In the genomic region with DNA sequence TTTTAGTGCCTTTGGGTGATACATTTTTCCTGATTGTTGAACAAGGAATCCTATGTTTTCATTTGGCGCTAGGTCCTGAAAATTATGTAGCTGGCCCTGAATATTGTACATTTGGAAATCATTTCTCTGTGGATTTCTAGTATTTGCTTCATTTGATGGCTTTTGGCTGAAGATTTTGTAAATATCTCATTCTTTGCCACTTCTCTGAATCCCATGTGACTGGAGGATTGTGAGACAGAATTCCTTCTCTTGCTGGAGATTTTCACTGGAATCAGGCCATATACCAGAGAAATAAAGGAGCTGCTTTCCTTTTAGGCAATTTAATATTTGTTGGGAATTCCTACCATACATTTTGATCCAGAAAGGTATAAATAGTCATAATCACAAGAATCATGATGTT, we compare ENCODE assay signal across 23 cellular contexts. TPM values are rescaled to one million over a fixed set of nuclear protein-coding genes. Genes with fewer than 3 reads are reported as not detected.
DNase-seq lines count a peak whose midpoint lies in the region; ATAC-seq, FAIRE-seq and TF ChIP-seq lines count a peak whose summit lies in the region.
"Had no signal": no experiment of that assay in that cellular context is flagged by ENCODE, and none has a peak within 500 bp of the region (broad histone marks: within the 10 kb centered on the region; RNA-seq: fewer than 3 reads in every experiment).

No MANE protein-coding gene starts in this region.

- no TSS peak for BruUV-seq in endothelial cell of umbilical vein (replicated peaks; lab: Mats Ljungman, UMichigan)

- TF ChIP-seq POLR2A in endothelial cell of umbilical vein (IDR thresholded peaks at IDR 0.05; ENCODE audit: low read depth, low read length) = no peak

- CTCF ChIA-PET in endothelial cell of umbilical vein (lab: Charles Lee) = interaction anchor here (0.8 to 2.4 kb wide), 7 partner anchors 10 to 872 kb away, joined by 3 to 24 read pairs (median 5); no protein-coding TSS in a partner anchor

- dilution Hi-C loops in endothelial cell of umbilical vein (cut with MboI; ENCODE audit: extremely low pct_ligation_motif_present, low sequenced_read_pairs) = no loop called here

- peak overlapping the region; percentile 6 for H3K27ac ChIP-seq in left ventricle myocardium inferior (replicated peaks)
- H3K27ac ChIP-seq in right atrium auricular region = no peak overlapping the region
- no peak overlapping the region for H3K27ac ChIP-seq in endothelial cell of umbilical vein (ENCODE audit: insufficient read depth, low read depth, low read length)
- no peak overlapping the region for H3K27ac ChIP-seq in right cardiac atrium (ENCODE audit: low read length)
- H3K27ac ChIP-seq in aorta (ENCODE audit: low read depth in 1 of 2, low read length in 2 of 2) = no peak overlapping the region
- H3K27ac ChIP-seq: Peyer's patch had no signal

- intact Hi-C loops in left ventricle myocardium inferior (cut with micrococcal nuclease) (no loop called here), endothelial cell of umbilical vein (cut with micrococcal nuclease) (loop anchor here (1.0 kb wide), 2 partner anchors 143 to 176 kb away; no protein-coding TSS in a partner anchor), right cardiac atrium (cut with DNase I) (loop anchor here in 3 of 4 donors (5.0 to 10.0 kb wide), 3 partner anchors 169 to 176 kb away; no protein-coding TSS in a partner anchor), aorta (cut with DNase I) (no loop called here)

- no peak overlapping the region for H2AFZ ChIP-seq in endothelial cell of umbilical vein (ENCODE audit: low read depth, low read length)

- H3K36me3 ChIP-seq in left ventricle myocardium inferior (no peaks in the 10 kb centered on the region), right atrium auricular region (no peaks in the 10 kb centered on the region), endothelial cell of umbilical vein (ENCODE audit: control insufficient read depth in 2 of 2, extremely low read depth in 1 of 2, insufficient read depth in 2 of 2, low read length in 2 of 2) (no peaks in the 10 kb centered on the region), aorta (ENCODE audit: control insufficient read depth in 1 of 2, insufficient read depth in 2 of 2, low read length in 1 of 2) (no peaks in the 10 kb centered on the region)
- H3K36me3 ChIP-seq: BE2C, Peyer's patch had no signal

- DNase-seq in left ventricle myocardium inferior (no peak), right atrium auricular region (ENCODE audit: low spot score) (no peak), endothelial cell of umbilical vein (ENCODE audit: low read depth, low spot score) (no peak), right cardiac atrium (no peak), aorta (no peak), NCI-H1092 (lab: John Stamatoyannopoulos, UW) (no peak), omental fat pad (ENCODE audit: low spot score) (no peak)
- DNase-seq: BE2C; DND-41; KG1; NCI-H1105; NCI-H2029; NCI-H510A treated with DMSO at 0.1 percent for 48 hours; NCI-H774; NK-92 treated with Interleukin-12 subunit alpha and Interleukin-12 subunit beta, amount 100 ng/mL, for 24 hours; Peyer's patch had no signal

- TF ChIP-seq CTCF in left ventricle myocardium inferior (IDR thresholded peaks at IDR 0.05; ENCODE audit: borderline replicate concordance) (no peak), right atrium auricular region (IDR thresholded peaks at IDR 0.05) (no peak), endothelial cell of umbilical vein (IDR thresholded peaks at IDR 0.05; ENCODE audit: extremely low read depth in 1 of 2, insufficient read depth in 1 of 2, low read depth in 1 of 2, low read length in 2 of 2) (no peak), omental fat pad (IDR thresholded peaks at IDR 0.05) (no peak)

- no peak overlapping the region for H3K4me2 ChIP-seq in endothelial cell of umbilical vein (ENCODE audit: insufficient read depth, low read length)

- POLR2A ChIA-PET in endothelial cell of umbilical vein (lab: Charles Lee) = no interaction called here

- H3K9me3 ChIP-seq in left ventricle myocardium inferior (replicated peaks) = no peaks in the 10 kb centered on the region
- no peaks in the 10 kb centered on the region for H3K9me3 ChIP-seq in right atrium auricular region
- H3K9me3 ChIP-seq in endothelial cell of umbilical vein (replicated peaks; ENCODE audit: control insufficient read depth, insufficient read depth, low read length) = no peaks in the 10 kb centered on the region
- no peaks in the 10 kb centered on the region for H3K9me3 ChIP-seq in right cardiac atrium (ENCODE audit: control insufficient read depth, low read length)
- peaks cover 1% of the 10 kb centered on the region for H3K9me3 ChIP-seq in aorta (ENCODE audit: control insufficient read depth, low read length)
- H3K9me3 ChIP-seq: BE2C, Peyer's patch had no signal

- WGBS in right cardiac atrium = 53% methylated on average over 1 of the region's 1 CpG
- WGBS in aorta, 2 donors = 23 to 61% methylated on average over 1 of the region's 1 CpG

- no peaks in the 10 kb centered on the region for H3K79me2 ChIP-seq in endothelial cell of umbilical vein (ENCODE audit: control insufficient read depth, insufficient read depth, low read length)

- H3K4me3 ChIP-seq in left ventricle myocardium inferior (no peak overlapping the region), right atrium auricular region (no peak overlapping the region), endothelial cell of umbilical vein (replicated peaks in 1 of 3; ENCODE audit: insufficient read depth in 1 of 3, low read depth in 1 of 3, low read length in 3 of 3) (no peak overlapping the region), right cardiac atrium (ENCODE audit: low read length) (no peak overlapping the region), aorta (ENCODE audit: low read length in 2 of 2) (no peak overlapping the region)
- H3K4me3 ChIP-seq: Peyer's patch had no signal

- no peak overlapping the region for H3K9ac ChIP-seq in endothelial cell of umbilical vein (replicated peaks; ENCODE audit: extremely low read depth, insufficient read depth, low read length)

- H4K20me1 ChIP-seq in endothelial cell of umbilical vein (replicated peaks; ENCODE audit: control insufficient read depth, extremely low read depth, insufficient read depth, low read length) = no peaks in the 10 kb centered on the region

- no peaks in the 10 kb centered on the region for H3K4me1 ChIP-seq in left ventricle myocardium inferior
- no peaks in the 10 kb centered on the region for H3K4me1 ChIP-seq in right atrium auricular region
- no peaks in the 10 kb centered on the region for H3K4me1 ChIP-seq in endothelial cell of umbilical vein (ENCODE audit: control insufficient read depth, extremely low read depth, insufficient read depth, low read length)
- no peaks in the 10 kb centered on the region for H3K4me1 ChIP-seq in right cardiac atrium (ENCODE audit: control insufficient read depth, insufficient read depth, low read length)
- peaks cover 0 to 2% of the 10 kb centered on the region in 2 donors for H3K4me1 ChIP-seq in aorta (ENCODE audit: control insufficient read depth in 1 of 2, insufficient read depth in 2 of 2, low read length in 2 of 2)
- H3K4me1 ChIP-seq: BE2C, Peyer's patch had no signal

- peak; percentile 15 for FAIRE-seq in endothelial cell of umbilical vein (lab: Jason Lieb, UNC)
- FAIRE-seq: GM18507, HTR-8/SVneo had no signal

- ATAC-seq in right cardiac atrium (peak; percentile 51 to 68), aorta (ENCODE audit: low FRiP score) (peak; percentile 48), HG02763 (IDR thresholded peaks at IDR 0.05; ENCODE audit: unreplicated experiment) (no peak), omental fat pad (ENCODE audit: low FRiP score) (no peak)

- H3K27me3 ChIP-seq in left ventricle myocardium inferior (ENCODE audit: low read depth) (peaks cover 19% of the 10 kb centered on the region), right atrium auricular region (peaks cover 0 to 3% of the 10 kb centered on the region in 2 donors), endothelial cell of umbilical vein (ENCODE audit: control insufficient read depth in 2 of 2, insufficient read depth in 2 of 2, low read length in 2 of 2) (peaks cover 10 to 15% of the 10 kb centered on the region in 2 experiments), right cardiac atrium (ENCODE audit: control insufficient read depth, insufficient read depth) (no peaks in the 10 kb centered on the region), aorta (ENCODE audit: control insufficient read depth in 1 of 2, insufficient read depth in 2 of 2, low read length in 1 of 2) (no peaks in the 10 kb centered on the region)
- H3K27me3 ChIP-seq: Peyer's patch had no signal

- no peaks in the 10 kb centered on the region for H3K9me1 ChIP-seq in endothelial cell of umbilical vein (replicated peaks; ENCODE audit: control insufficient read depth, extremely low read depth, insufficient read depth, low read length)

RNA-seq across cellular contexts. Expression of a gene that starts 8.6 kb away (rescaled TPM):
- total RNA-seq in left ventricle myocardium inferior (not detected), right atrium auricular region (not detected), endothelial cell of umbilical vein (not detected in 2 replicates), right cardiac atrium (not detected), aorta (not detected), omental fat pad (not detected)
- polyA plus RNA-seq in endothelial cell of umbilical vein (not detected in 2 replicates), right cardiac atrium (not detected), aorta (not detected)
- polyA plus RNA-seq in endothelial cell of umbilical vein (2011; cell fraction: cytosol; rRNA removed) = not detected in 2 replicates
- not detected in 2 replicates for polyA plus RNA-seq in endothelial cell of umbilical vein (2011; cell fraction: nucleus; rRNA removed)
- not detected in 2 replicates for polyA plus RNA-seq in endothelial cell of umbilical vein (2012)
- polyA minus RNA-seq in endothelial cell of umbilical vein = not detected in 2 replicates
- not detected for polyA minus RNA-seq in endothelial cell of umbilical vein (2011; cell fraction: cytosol; rRNA and poly(A)+ RNA removed)
- polyA minus RNA-seq in endothelial cell of umbilical vein (2011; cell fraction: nucleus; rRNA and poly(A)+ RNA removed) = not detected in 2 replicates
- total RNA-seq: A172; CD4-positive, CD25-positive, alpha-beta regulatory T cell; H1; SK-MEL-5 had no signal
- polyA plus RNA-seq: CD4-positive, CD25-positive, alpha-beta regulatory T cell; H1 had no signal

RNA-seq across cellular contexts. Expression of a gene that starts 8.8 kb away (rescaled TPM):
- total RNA-seq in left ventricle myocardium inferior (not detected), right atrium auricular region (not detected), endothelial cell of umbilical vein (not detected in 2 replicates), right cardiac atrium (under 1 TPM in 1 of 4 donors, not detected in 3; 0.21 TPM), aorta (not detected), omental fat pad (not detected)
- polyA plus RNA-seq in endothelial cell of umbilical vein (not detected in 2 replicates), right cardiac atrium (0.43 TPM), aorta (not detected)
- not detected in 2 replicates for polyA plus RNA-seq in endothelial cell of umbilical vein (2011; cell fraction: cytosol; rRNA removed)
- polyA plus RNA-seq in endothelial cell of umbilical vein (2011; cell fraction: nucleus; rRNA removed) = not detected in 2 replicates
- polyA plus RNA-seq in endothelial cell of umbilical vein (2012) = not detected in 2 replicates
- polyA minus RNA-seq in endothelial cell of umbilical vein = not detected in 2 replicates
- not detected for polyA minus RNA-seq in endothelial cell of umbilical vein (2011; cell fraction: cytosol; rRNA and poly(A)+ RNA removed)
- not detected in 2 replicates for polyA minus RNA-seq in endothelial cell of umbilical vein (2011; cell fraction: nucleus; rRNA and poly(A)+ RNA removed)
- total RNA-seq: A172; CD4-positive, CD25-positive, alpha-beta regulatory T cell; H1; Peyer's patch had no signal
- polyA plus RNA-seq: CD4-positive, CD25-positive, alpha-beta regulatory T cell; H1 had no signal

RNA-seq across cellular contexts. Expression of a gene that starts 19.1 kb away (rescaled TPM):
- not detected for total RNA-seq in left ventricle myocardium inferior
- not detected for total RNA-seq in right atrium auricular region
- total RNA-seq in endothelial cell of umbilical vein = not detected in 2 replicates
- not detected in 2 replicates for polyA plus RNA-seq in endothelial cell of umbilical vein
- not detected in 2 replicates for polyA plus RNA-seq in endothelial cell of umbilical vein (2011; cell fraction: cytosol; rRNA removed)
- polyA plus RNA-seq in endothelial cell of umbilical vein (2011; cell fraction: nucleus; rRNA removed) = not detected in 2 replicates
- polyA plus RNA-seq in endothelial cell of umbilical vein (2012) = not detected in 2 replicates
- not detected in 2 replicates for polyA minus RNA-seq in endothelial cell of umbilical vein
- polyA minus RNA-seq in endothelial cell of umbilical vein (2011; cell fraction: cytosol; rRNA and poly(A)+ RNA removed) = not detected
- not detected in 2 replicates for polyA minus RNA-seq in endothelial cell of umbilical vein (2011; cell fraction: nucleus; rRNA and poly(A)+ RNA removed)
- not detected for total RNA-seq in right cardiac atrium
- not detected for polyA plus RNA-seq in right cardiac atrium
- total RNA-seq in aorta = not detected
- not detected for polyA plus RNA-seq in aorta
- total RNA-seq in omental fat pad = not detected
- total RNA-seq: A172; CD4-positive, CD25-positive, alpha-beta regulatory T cell; H1; Peyer's patch; SK-MEL-5 had no signal
- polyA plus RNA-seq: CD4-positive, CD25-positive, alpha-beta regulatory T cell; H1 had no signal

RNA-seq across cellular contexts. Expression of a gene that starts 31.3 kb away (rescaled TPM):
- total RNA-seq in left ventricle myocardium inferior = 54.7 TPM
- total RNA-seq in right atrium auricular region = 10 to 100 TPM; 18.9 to 21.5 TPM
- 51.4 and 55.6 TPM in 2 replicates for total RNA-seq in endothelial cell of umbilical vein
- 5.1 and 5.4 TPM in 2 replicates for polyA plus RNA-seq in endothelial cell of umbilical vein
- polyA plus RNA-seq in endothelial cell of umbilical vein (2011; cell fraction: cytosol; rRNA removed) = 20.1 and 26.1 TPM in 2 replicates
- 6.5 and 7.1 TPM in 2 replicates for polyA plus RNA-seq in endothelial cell of umbilical vein (2011; cell fraction: nucleus; rRNA removed)
- 36.4 and 74.7 TPM in 2 replicates for polyA plus RNA-seq in endothelial cell of umbilical vein (2012)
- polyA minus RNA-seq in endothelial cell of umbilical vein = 0.55 and 1.4 TPM in 2 replicates
- polyA minus RNA-seq in endothelial cell of umbilical vein (2011; cell fraction: cytosol; rRNA and poly(A)+ RNA removed) = 17.8 TPM
- 1.6 and 3.8 TPM in 2 replicates for polyA minus RNA-seq in endothelial cell of umbilical vein (2011; cell fraction: nucleus; rRNA and poly(A)+ RNA removed)
- 10 to 100 TPM; 65.8 to 79.5 (median 74.0) TPM for total RNA-seq in right cardiac atrium
- 71.8 TPM for polyA plus RNA-seq in right cardiac atrium
- total RNA-seq in aorta = 10 to 100 TPM; 35.3 to 39.3 TPM
- 10 to 100 TPM; 39.3 to 39.7 TPM for polyA plus RNA-seq in aorta
- 10 to 100 TPM in 2 of 4 donors, 1 to 10 TPM in 2; 4.4 to 17.5 (median 10.8) TPM for total RNA-seq in omental fat pad

RNA-seq across cellular contexts. Expression of a gene that starts 36.0 kb away (rescaled TPM):
- total RNA-seq in left ventricle myocardium inferior = not detected
- total RNA-seq in right atrium auricular region = not detected
- not detected in 2 replicates for total RNA-seq in endothelial cell of umbilical vein
- polyA plus RNA-seq in endothelial cell of umbilical vein = not detected in 2 replicates
- polyA plus RNA-seq in endothelial cell of umbilical vein (2011; cell fraction: cytosol; rRNA removed) = not detected in 2 replicates
- polyA plus RNA-seq in endothelial cell of umbilical vein (2011; cell fraction: nucleus; rRNA removed) = not detected in 2 replicates
- polyA plus RNA-seq in endothelial cell of umbilical vein (2012) = not detected in 2 replicates
- polyA minus RNA-seq in endothelial cell of umbilical vein = not detected in 2 replicates
- polyA minus RNA-seq in endothelial cell of umbilical vein (2011; cell fraction: cytosol; rRNA and poly(A)+ RNA removed) = not detected
- polyA minus RNA-seq in endothelial cell of umbilical vein (2011; cell fraction: nucleus; rRNA and poly(A)+ RNA removed) = not detected in 2 replicates
- total RNA-seq in right cardiac atrium = not detected
- polyA plus RNA-seq in right cardiac atrium = not detected
- total RNA-seq in aorta = not detected
- not detected for polyA plus RNA-seq in aorta
- not detected for total RNA-seq in omental fat pad
- total RNA-seq: A172; CD4-positive, CD25-positive, alpha-beta regulatory T cell; H1; Peyer's patch had no signal
- polyA plus RNA-seq: CD4-positive, CD25-positive, alpha-beta regulatory T cell; H1 had no signal

Comparison
In these comparisons a context has a peak if more than half of its experiments do, and no peak if none do; other contexts are left out.
1. intact Hi-C loops: an anchor here in endothelial cell of umbilical vein (1.0 kb wide) and right cardiac atrium (5.0 to 10.0 kb wide); none called in left ventricle myocardium inferior and aorta.
2. ATAC-seq: peak in right cardiac atrium (2 of 2) and aorta (single experiment); none in HG02763 (single experiment) and omental fat pad (single experiment).